ENCODE assay signal across 1 cellular context in genomic region chr5:103804714-103805113, GRCh38.
TF ChIP-seq lines count a peak whose summit lies in the region.

No MANE protein-coding gene starts in this region.

TF ChIP-seq in GM23338, 12 proteins besides CTCF, POLR2A, EP300 and RAD21 (continued from another document):
- TF ChIP-seq REST (IDR thresholded peaks at IDR 0.05; ENCODE audit: unreplicated experiment) (no peak), STAT1 (IDR thresholded peaks at IDR 0.05; ENCODE audit: unreplicated experiment) (no peak), ZNF114 (CRISPR knock-in tag; IDR thresholded peaks at IDR 0.05) (no peak), ETS1 (IDR thresholded peaks at IDR 0.05) (no peak), NANOG (IDR thresholded peaks at IDR 0.05; ENCODE audit: borderline replicate concordance) (no peak), EZH2 (IDR thresholded peaks at IDR 0.05; ENCODE audit: low read depth, unreplicated experiment) (no peak), ZNF462 (CRISPR knock-in tag; IDR thresholded peaks at IDR 0.05) (no peak), ZNF331 (CRISPR knock-in tag; IDR thresholded peaks at IDR 0.05; ENCODE audit: low read depth) (no peak)
